ENCODE assay signal across 36 cellular contexts in the genomic region with DNA sequence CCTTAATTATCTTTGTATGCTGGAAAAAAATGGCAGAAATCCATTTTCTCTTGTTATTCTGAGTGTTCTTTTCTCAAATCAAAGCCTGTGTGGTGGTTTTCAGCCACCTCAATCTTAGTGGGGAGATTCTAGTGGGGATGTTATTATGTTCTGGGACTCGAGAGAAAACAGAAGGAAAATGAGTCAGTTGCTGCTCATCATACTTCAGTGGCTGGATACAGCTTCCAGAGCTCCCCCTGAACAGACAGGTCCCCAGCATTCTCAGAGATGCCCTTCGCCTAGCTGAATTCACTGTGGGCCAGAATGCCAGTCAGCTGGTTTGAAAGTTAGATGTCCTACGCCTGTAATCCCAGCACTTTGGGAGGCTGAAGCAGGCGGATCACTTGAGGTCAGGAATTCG. TPM values are rescaled to one million over a fixed set of nuclear protein-coding genes. Genes with fewer than 3 reads are reported as not detected.
A peak's percentile ranks its signal among the peaks of the same experiment; 100 is the strongest.
DNase-seq lines count a peak whose midpoint lies in the region; ATAC-seq, FAIRE-seq and TF ChIP-seq lines count a peak whose summit lies in the region.
"Had no signal": no experiment of that assay in that cellular context is flagged by ENCODE, and none has a peak within 500 bp of the region (broad histone marks: within the 10 kb centered on the region; RNA-seq: fewer than 3 reads in every experiment).

No MANE protein-coding gene starts in this region.

- no peaks in the 10 kb centered on the region for H4K20me1 ChIP-seq in IMR-90 (ENCODE audit: insufficient read depth, low read length)

- no peaks in the 10 kb centered on the region for H3K79me1 ChIP-seq in IMR-90 (ENCODE audit: low read depth in 1 of 2, low read length in 2 of 2)

- H3K4me1 ChIP-seq in IMR-90 (ENCODE audit: control insufficient read depth, insufficient read depth, low read length): peaks cover 6% of the 10 kb centered on the region
- H3K4me1 ChIP-seq in upper lobe of right lung: no peaks in the 10 kb centered on the region
- H3K4me1 ChIP-seq: colonic mucosa, foreskin keratinocyte, lower lobe of right lung, pancreas had no signal

- CTCF ChIA-PET in IMR-90 (lab: Yijun Ruan, JAX): no interaction called here

- TF ChIP-seq CTCF in IMR-90 (conservative IDR thresholded peaks at IDR 0.05; ENCODE audit: low read depth, low read length) (no peak), upper lobe of right lung (IDR thresholded peaks at IDR 0.05) (no peak)

- no peaks in the 10 kb centered on the region for H3K9me3 ChIP-seq in IMR-90 (ENCODE audit: control insufficient read depth, insufficient read depth, low read length)
- no peaks in the 10 kb centered on the region for H3K9me3 ChIP-seq in upper lobe of right lung
- H3K9me3 ChIP-seq: colonic mucosa, heart right ventricle, lower lobe of right lung, mucosa of descending colon, pancreas had no signal

- POLR2A ChIA-PET in IMR-90 (lab: Charles Lee; ENCODE audit: unreplicated experiment): no interaction called here

- in situ Hi-C loops in IMR-90 (cut with MboI; ENCODE audit: low sequenced_read_pairs): no loop called here

- H4K5ac ChIP-seq in IMR-90 (ENCODE audit: low read depth, low read length): no peak overlapping the region

- no peaks in the 10 kb centered on the region for H3K36me3 ChIP-seq in IMR-90 (ENCODE audit: control insufficient read depth, insufficient read depth, low read length)
- H3K36me3 ChIP-seq in upper lobe of right lung: no peaks in the 10 kb centered on the region
- H3K36me3 ChIP-seq: cardiac muscle cell, colonic mucosa, lower lobe of right lung, pancreas had no signal

- H3K56ac ChIP-seq in IMR-90 (ENCODE audit: extremely low read depth, insufficient read depth, low read length): no peak overlapping the region

- DNase-seq in IMR-90 (peak; percentile 58), amniotic epithelial cell (ENCODE audit: low read depth) (peak; percentile 75), iris pigment epithelial cell (ENCODE audit: low read depth) (peak; percentile 15), upper lobe of right lung (peak; percentile 6), RCC 7860 (ENCODE audit: low spot score) (no peak), caudate nucleus (lab: John Stamatoyannopoulos, UW) (no peak)
- DNase-seq: activated CD8-positive, alpha-beta memory T cell treated with anti-CD3 and anti-CD28 coated beads, Interleukin-2, amount 50 U/mL, for 48 hours; activated CD8-positive, alpha-beta T cell treated with anti-CD3 and anti-CD28 coated beads for 36 hours; activated naive CD4-positive, alpha-beta T cell treated with anti-CD3 and anti-CD28 coated beads, Interleukin-2, amount 50 U/mL, for 16 hours; amygdala; colonic mucosa; COR-L47; DMS53; effector memory CD8-positive, alpha-beta T cell; foreskin keratinocyte; GF-D8; GOT3; heart right ventricle; KBM-7; lower lobe of right lung; MM.1S; mucosa of descending colon; NCI-H1417; NCI-H2029 treated with DMSO at 0.1 percent for 48 hours; NCI-H524; nephron progenitor cell; pancreas; retina; stimulated activated CD4-positive, alpha-beta T cell treated with anti-CD3 and anti-CD28 coated beads, Interleukin-2, amount 100 ng/mL, for 24 hours; stimulated activated naive CD8-positive, alpha-beta T cell treated with anti-CD3 and anti-CD28 coated beads, Interleukin-15, Interleukin-2, amounts not matched to agents 100 U/mL and 50 U/mL, for 24 hours had no signal

- no peak overlapping the region for H2AFZ ChIP-seq in IMR-90 (replicated peaks; ENCODE audit: low read length, poor library complexity)

- H4K91ac ChIP-seq in IMR-90 (ENCODE audit: insufficient read depth, low read depth, low read length): no peak overlapping the region

- H2BK5ac ChIP-seq in IMR-90 (ENCODE audit: low read depth, low read length, poor library complexity, severe bottlenecking): no peak overlapping the region

- no peak overlapping the region for H3K4ac ChIP-seq in IMR-90 (ENCODE audit: low read depth, low read length)

- TF ChIP-seq RAD21 in IMR-90 (IDR thresholded peaks at IDR 0.05; ENCODE audit: low read length): no peak

- no peak overlapping the region for H2AK5ac ChIP-seq in IMR-90 (ENCODE audit: low read depth, low read length)

- WGBS in IMR-90 (ENCODE audit: extremely low coverage in 2 of 2, insufficient read length in 1 of 2), 2 experiments: 90% methylated on average over 2 of the region's 5 CpGs; no CpG with 5 or more reads in 1 of the 2 experiments

- TF ChIP-seq POLR2A in IMR-90 (IDR thresholded peaks at IDR 0.05; ENCODE audit: low read depth, low read length): no peak

- H3K27me3 ChIP-seq in IMR-90 (ENCODE audit: control insufficient read depth, insufficient read depth, low read length) (no peaks in the 10 kb centered on the region; the same call in 1 of the 2 replicates), upper lobe of right lung (no peaks in the 10 kb centered on the region)
- H3K27me3 ChIP-seq: cardiac muscle cell, colonic mucosa, foreskin keratinocyte, heart right ventricle, pancreas had no signal

- dilution Hi-C loops in IMR-90 (cut with HindIII; ENCODE audit: low sequenced_read_pairs, unreplicated experiment): no loop called here

- no peak overlapping the region for H3K27ac ChIP-seq in IMR-90 (ENCODE audit: insufficient read depth, low read length)
- no peak overlapping the region for H3K27ac ChIP-seq in upper lobe of right lung
- H3K27ac ChIP-seq in caudate nucleus (ENCODE audit: low read depth, low read length): no peak overlapping the region
- H3K27ac ChIP-seq: C4-2B, cardiac muscle cell, colonic mucosa, foreskin keratinocyte, heart right ventricle, lower lobe of right lung, pancreas had no signal

- no peak overlapping the region for H2BK120ac ChIP-seq in IMR-90 (ENCODE audit: low read depth, low read length)

- no peak overlapping the region for H2AK9ac ChIP-seq in IMR-90 (replicated peaks; ENCODE audit: low read depth, low read length, poor library complexity)

- intact Hi-C loops in IMR-90 (cut with micrococcal nuclease): no loop called here
- intact Hi-C loops in upper lobe of right lung (cut with DNase I): no loop called here

- FAIRE-seq in RCC 7860 (lab: Jason Lieb, UNC): no peak
- FAIRE-seq: pancreas had no signal

- ATAC-seq in IMR-90 (ENCODE audit: low read depth) (peak; percentile 73), upper lobe of right lung (no peak), GM21529 (IDR thresholded peaks at IDR 0.05; ENCODE audit: unreplicated experiment) (no peak), GM18907 (IDR thresholded peaks at IDR 0.05; ENCODE audit: unreplicated experiment) (no peak)
- ATAC-seq: activated CD8-positive, alpha-beta T cell treated with anti-CD3 and anti-CD28 coated beads for 36 hours; effector memory CD8-positive, alpha-beta T cell; foreskin keratinocyte; heart right ventricle; lower lobe of right lung; mucosa of descending colon; pancreas; Right ventricle myocardium inferior; stimulated activated naive CD8-positive, alpha-beta T cell treated with anti-CD3 and anti-CD28 coated beads, Interleukin-15, Interleukin-2, amounts not matched to agents 100 U/mL and 50 U/mL, for 24 hours had no signal

- H2BK15ac ChIP-seq in IMR-90 (ENCODE audit: low read depth, low read length): no peak overlapping the region

- H2BK20ac ChIP-seq in IMR-90 (ENCODE audit: low read depth, low read length): no peak overlapping the region

- no peak overlapping the region for H3K14ac ChIP-seq in IMR-90 (replicated peaks; ENCODE audit: low read depth, low read length)

- H3K9ac ChIP-seq in IMR-90 (ENCODE audit: low read depth, low read length): no peak overlapping the region

- peaks cover 7% of the 10 kb centered on the region; the same call in 1 of the 2 replicates for H3K9me1 ChIP-seq in IMR-90 (ENCODE audit: insufficient read depth, low read length)

- no peak overlapping the region for H3K18ac ChIP-seq in IMR-90 (ENCODE audit: low read depth, low read length)

- no peak overlapping the region for H4K8ac ChIP-seq in IMR-90 (ENCODE audit: low read depth in 2 of 2, low read length in 2 of 2)

- BruUV-seq in IMR-90 (replicated peaks; lab: Mats Ljungman, UMichigan): no TSS peak

- H3K23ac ChIP-seq in IMR-90 (ENCODE audit: low read depth, low read length): no peak overlapping the region

- H3K4me3 ChIP-seq in IMR-90 (ENCODE audit: insufficient read depth, low read depth, low read length) (no peak overlapping the region), upper lobe of right lung (no peak overlapping the region)
- H3K4me3 ChIP-seq: cardiac muscle cell, colonic mucosa, heart right ventricle, lower lobe of right lung, mucosa of descending colon, pancreas had no signal

- no peak overlapping the region for H3K4me2 ChIP-seq in IMR-90 (ENCODE audit: low read depth, low read length)

TF ChIP-seq in IMR-90, 13 proteins besides CTCF, POLR2A, EP300 and RAD21 (continues in another document):
- TF ChIP-seq RCOR1 (IDR thresholded peaks at IDR 0.05; ENCODE audit: insufficient replicate concordance, low read length): no peak
- TF ChIP-seq CEBPB (IDR thresholded peaks at IDR 0.05; ENCODE audit: low read depth, low read length): no peak
- no peak for TF ChIP-seq MAFK (IDR thresholded peaks at IDR 0.05; ENCODE audit: low read depth, low read length)
- TF ChIP-seq RFX5 (IDR thresholded peaks at IDR 0.05; ENCODE audit: low read depth, low read length): no peak
- TF ChIP-seq MXI1 (IDR thresholded peaks at IDR 0.05; ENCODE audit: borderline replicate concordance, low read depth, low read length): no peak
- no peak for TF ChIP-seq NFE2L2 (IDR thresholded peaks at IDR 0.05; ENCODE audit: low read depth, low read length)
- no peak for TF ChIP-seq CHD1 (IDR thresholded peaks at IDR 0.05; ENCODE audit: low read depth, low read length)
- TF ChIP-seq FOS (IDR thresholded peaks at IDR 0.05; ENCODE audit: low read depth, low read length): no peak
- TF ChIP-seq, protein P1, sequence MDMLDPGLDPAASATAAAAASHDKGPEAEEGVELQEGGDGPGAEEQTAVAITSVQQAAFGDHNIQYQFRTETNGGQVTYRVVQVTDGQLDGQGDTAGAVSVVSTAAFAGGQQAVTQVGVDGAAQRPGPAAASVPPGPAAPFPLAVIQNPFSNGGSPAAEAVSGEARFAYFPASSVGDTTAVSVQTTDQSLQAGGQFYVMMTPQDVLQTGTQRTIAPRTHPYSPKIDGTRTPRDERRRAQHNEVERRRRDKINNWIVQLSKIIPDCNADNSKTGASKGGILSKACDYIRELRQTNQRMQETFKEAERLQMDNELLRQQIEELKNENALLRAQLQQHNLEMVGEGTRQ (IDR thresholded peaks at IDR 0.05; ENCODE audit: low read depth, low read length): no peak
- no peak for TF ChIP-seq MAZ (IDR thresholded peaks at IDR 0.05; ENCODE audit: borderline replicate concordance, low read depth, low read length)
- TF ChIP-seq SMC3 (IDR thresholded peaks at IDR 0.05; ENCODE audit: low read depth, low read length): no peak

RNA-seq across cellular contexts. Expression of gene ST6GALNAC1, which starts 8.5 kb away (rescaled TPM):
- not detected in 2 replicates for total RNA-seq in IMR-90 (2012; rRNA removed)
- not detected in 2 replicates for polyA plus RNA-seq in IMR-90 (2012; rRNA removed)
- polyA plus RNA-seq in IMR-90 (2012; cell fraction: cytosol; rRNA removed): not detected in 2 replicates
- polyA plus RNA-seq in IMR-90 (2012; cell fraction: nucleus; rRNA removed; ENCODE audit: low replicate concordance): not detected in 2 replicates
- total RNA-seq in upper lobe of right lung: 14.1 TPM
- total RNA-seq: activated CD8-positive, alpha-beta T cell treated with anti-CD3 and anti-CD28 coated beads for 36 hours; cardiac muscle cell had no signal
- polyA plus RNA-seq: cardiac muscle cell had no signal

RNA-seq across cellular contexts. Expression of gene ST6GALNAC2, which starts 49.4 kb away (rescaled TPM):
- total RNA-seq in IMR-90 (2012; rRNA removed) (not detected in 2 replicates), upper lobe of right lung (24.5 TPM)
- polyA plus RNA-seq in IMR-90 (2012; rRNA removed): 0.10 TPM in 1 of 2 replicates, not detected in the other
- 0.06 and 0.18 TPM in 2 replicates for polyA plus RNA-seq in IMR-90 (2012; cell fraction: cytosol; rRNA removed)
- 0.03 and 0.25 TPM in 2 replicates for polyA plus RNA-seq in IMR-90 (2012; cell fraction: nucleus; rRNA removed; ENCODE audit: low replicate concordance)
- total RNA-seq: activated CD8-positive, alpha-beta T cell treated with anti-CD3 and anti-CD28 coated beads for 36 hours; temporal lobe had no signal

Comparison
In these comparisons a context has a peak if more than half of its experiments do, and no peak if none do; other contexts are left out.
1. DNase-seq: peak in IMR-90 (single experiment), amniotic epithelial cell (single experiment), iris pigment epithelial cell (single experiment) and upper lobe of right lung (single experiment); none in RCC 7860 (single experiment) and caudate nucleus (0 of 61).
2. RNA of gene ST6GALNAC1, which starts 8.5 kb away (total RNA-seq): 14.1 TPM in upper lobe of right lung (single experiment); not detected in IMR-90; every median in the first group is over 10 times any median in the second.
3. RNA of gene ST6GALNAC2, which starts 49.4 kb away (total RNA-seq): 24.5 TPM in upper lobe of right lung (single experiment); not detected in IMR-90; every median in the first group is over 10 times any median in the second.